32 cellular contexts compared by ENCODE assay signal in the genomic region with DNA sequence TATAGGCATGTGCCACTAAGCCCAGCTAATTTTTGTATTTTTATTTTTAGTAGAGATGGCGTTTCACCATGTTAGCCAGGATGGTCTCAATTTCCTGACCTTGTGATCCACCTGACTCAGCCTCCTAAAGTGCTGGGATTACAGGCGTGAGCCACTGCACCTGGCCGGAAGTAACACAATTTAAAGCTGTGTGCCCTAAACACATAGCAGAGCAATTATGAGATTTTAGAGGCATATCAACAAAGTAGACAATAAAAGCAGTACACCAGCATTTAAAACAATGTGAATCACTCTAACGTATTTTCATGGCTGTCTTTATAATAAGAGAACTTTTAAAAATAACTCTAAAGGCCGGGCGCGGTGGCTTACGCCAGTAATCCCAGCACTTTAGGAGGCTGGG.
"Had no signal": no experiment of that assay in that cellular context is flagged by ENCODE, and none has a peak within 500 bp of the region (broad histone marks: within the 10 kb centered on the region; RNA-seq: fewer than 3 reads in every experiment).

No MANE protein-coding gene starts in this region.

- H3K27me3 Mint-ChIP-seq: activated CD8-positive, alpha-beta T cell treated with anti-CD3 and anti-CD28 coated beads for 36 hours; activated naive CD8-positive, alpha-beta T cell treated with anti-CD3 and anti-CD28 coated beads for 36 hours; activated T-helper 17 cell treated with anti-CD3 and anti-CD28 coated beads, Interleukin-2, amount 50 U/mL, for 72 hours had no signal

- H3K4me3 ChIP-seq: MG63 had no signal

- DNase-seq: activated CD4-positive, alpha-beta T cell treated with anti-CD3 and anti-CD28 coated beads for 1 hour; activated CD4-positive, alpha-beta T cell treated with anti-CD3 and anti-CD28 coated beads for 48 hours; activated CD4-positive, alpha-beta T cell treated with anti-CD3 and anti-CD28 coated beads, Interleukin-2, amount 50 U/mL, for 4 hours; activated CD4-positive, CD25-positive, alpha-beta regulatory T cell; activated CD8-positive, alpha-beta T cell treated with anti-CD3 and anti-CD28 coated beads for 36 hours; activated effector memory CD4-positive, alpha-beta T cell treated with anti-CD3 and anti-CD28 coated beads, Interleukin-2, amount 50 U/mL, for 16 hours; activated naive CD4-positive, alpha-beta T cell; activated naive CD4-positive, alpha-beta T cell treated with anti-CD3 and anti-CD28 coated beads, Interleukin-2, amount 50 U/mL, for 16 hours; activated naive CD8-positive, alpha-beta T cell treated with anti-CD3 and anti-CD28 coated beads for 36 hours; activated T-cell treated with anti-CD3 and anti-CD28 coated beads, Interleukin-2, amount 50 U/mL, for 1 hour; activated T-cell treated with anti-CD3 and anti-CD28 coated beads, Interleukin-2, amount 50 U/mL, for 72 hours; amniotic stem cell; aorta; brain microvascular endothelial cell; central memory CD4-positive, alpha-beta T cell; Kasumi-1; KG1; MG63; NCI-H1048; NCI-H1105 treated with DMSO at 0.1 percent for 48 hours; NCI-H1694; NCI-H1930; NCI-H510A treated with DMSO at 0.1 percent for 48 hours; NCI-H526 treated with DMSO at 0.1 percent for 48 hours; OCI-M1; Right ventricle myocardium superior; SW 1271; T-helper 1 cell; T-helper 2 cell; T-helper 9 cell; WERI-Rb-1 had no signal

- H3K9me3 ChIP-seq: MG63 had no signal

- H3K9me3 Mint-ChIP-seq: activated CD8-positive, alpha-beta T cell treated with anti-CD3 and anti-CD28 coated beads for 36 hours; activated naive CD8-positive, alpha-beta T cell treated with anti-CD3 and anti-CD28 coated beads for 36 hours; activated T-cell treated with anti-CD3 and anti-CD28 coated beads, Interleukin-2, amount 50 U/mL, for 72 hours; activated T-helper 17 cell treated with anti-CD3 and anti-CD28 coated beads, Interleukin-2, amount 50 U/mL, for 72 hours had no signal

- H3K4me1 Mint-ChIP-seq: activated naive CD8-positive, alpha-beta T cell treated with anti-CD3 and anti-CD28 coated beads for 36 hours had no signal

- H3K4me3 Mint-ChIP-seq: activated CD8-positive, alpha-beta T cell treated with anti-CD3 and anti-CD28 coated beads for 36 hours; activated naive CD8-positive, alpha-beta T cell treated with anti-CD3 and anti-CD28 coated beads for 36 hours; activated T-cell treated with anti-CD3 and anti-CD28 coated beads, Interleukin-2, amount 50 U/mL, for 72 hours; activated T-helper 17 cell treated with anti-CD3 and anti-CD28 coated beads, Interleukin-2, amount 50 U/mL, for 72 hours had no signal

- ATAC-seq: activated CD8-positive, alpha-beta T cell treated with anti-CD3 and anti-CD28 coated beads for 36 hours; activated T-cell treated with anti-CD3 and anti-CD28 coated beads, Interleukin-2, amount 50 U/mL, for 72 hours; activated T-helper 17 cell treated with anti-CD3 and anti-CD28 coated beads, Interleukin-2, amount 50 U/mL, for 72 hours had no signal

- H3K27me3 ChIP-seq: brain microvascular endothelial cell, MG63 had no signal

- H3K27ac ChIP-seq: brain microvascular endothelial cell, WERI-Rb-1 had no signal

- H3K27ac Mint-ChIP-seq: activated CD8-positive, alpha-beta T cell treated with anti-CD3 and anti-CD28 coated beads for 36 hours; activated naive CD8-positive, alpha-beta T cell treated with anti-CD3 and anti-CD28 coated beads for 36 hours; activated T-cell treated with anti-CD3 and anti-CD28 coated beads, Interleukin-2, amount 50 U/mL, for 72 hours; activated T-helper 17 cell treated with anti-CD3 and anti-CD28 coated beads, Interleukin-2, amount 50 U/mL, for 72 hours had no signal
